ENCODE assay signal across 16 cellular contexts in genomic region chrX:112888916-112889315, GRCh38. TPM values are rescaled to one million over a fixed set of nuclear protein-coding genes. Genes with fewer than 3 reads are reported as not detected.
DNase-seq lines count a peak whose midpoint lies in the region; ATAC-seq and TF ChIP-seq lines count a peak whose summit lies in the region.
"Had no signal": no experiment of that assay in that cellular context is flagged by ENCODE, and none has a peak within 500 bp of the region (broad histone marks: within the 10 kb centered on the region; RNA-seq: fewer than 3 reads in every experiment).

No MANE protein-coding gene starts in this region.

- no peaks in the 10 kb centered on the region for H3K9me2 ChIP-seq in Loucy (replicated peaks; ENCODE audit: low read depth, low read length)

- no peaks in the 10 kb centered on the region for H3K9me3 Mint-ChIP-seq in mesothelial cell of epicardium
- H3K9me3 Mint-ChIP-seq: CD4-positive, alpha-beta T cell had no signal

- no peaks in the 10 kb centered on the region for H4K20me1 ChIP-seq in Loucy (ENCODE audit: insufficient read depth, low read length, poor library complexity, severe bottlenecking)

- H3K27me3 ChIP-seq in Loucy (ENCODE audit: insufficient read depth, low read length, poor library complexity, severe bottlenecking): no peaks in the 10 kb centered on the region

- no peaks in the 10 kb centered on the region for H3K36me3 ChIP-seq in Loucy (ENCODE audit: insufficient read depth, low read length)

- no peaks in the 10 kb centered on the region for H3K79me2 ChIP-seq in Loucy (ENCODE audit: insufficient read depth, low read length)

- H3K27ac Mint-ChIP-seq in mesothelial cell of epicardium: peak overlapping the region; percentile 1
- H3K27ac Mint-ChIP-seq: CD4-positive, alpha-beta T cell had no signal

- no peak overlapping the region for H3K4me3 Mint-ChIP-seq in mesothelial cell of epicardium
- H3K4me3 Mint-ChIP-seq: CD4-positive, alpha-beta T cell had no signal

- H3K4me2 ChIP-seq in Loucy (ENCODE audit: low read depth, low read length, poor library complexity, severe bottlenecking): peak overlapping the region; percentile 71

- DNase-seq in AG20443 (ENCODE audit: low spot score) (peak; percentile 8), COLO829 (ENCODE audit: low spot score) (peak; percentile 10), mesothelial cell of epicardium (ENCODE audit: low spot score in 2 of 2, unreplicated experiment in 2 of 2) (no peak)
- DNase-seq: ACHN; Calu3; CD4-positive, alpha-beta T cell; H7; NCI-H1417 treated with DMSO at 0.1 percent for 48 hours; NCI-H2029 treated with DMSO at 0.1 percent for 48 hours; NCI-H2227 treated with DMSO at 0.1 percent for 48 hours; NCI-H524; SIG-M5 had no signal

- no peaks in the 10 kb centered on the region for H3F3A ChIP-seq in Loucy (ENCODE audit: low read depth)

- TF ChIP-seq CTCF in Loucy (conservative IDR thresholded peaks at IDR 0.05; ENCODE audit: low read length) (no peak), mesothelial cell of epicardium (IDR thresholded peaks at IDR 0.05; ENCODE audit: unreplicated experiment) (no peak)

- no peaks in the 10 kb centered on the region for H3K36me3 Mint-ChIP-seq in mesothelial cell of epicardium

- H3K4me1 ChIP-seq in Loucy (ENCODE audit: insufficient read depth, low read length, poor library complexity, severe bottlenecking): peaks cover 36% of the 10 kb centered on the region

- H3K9ac ChIP-seq in Loucy (ENCODE audit: low read depth, low read length, poor library complexity, severe bottlenecking): no peak overlapping the region

- H3K4me1 Mint-ChIP-seq in mesothelial cell of epicardium: peaks cover 29% of the 10 kb centered on the region

- no peak overlapping the region for H2AFZ ChIP-seq in Loucy (ENCODE audit: low read length)

- H3K27me3 Mint-ChIP-seq in mesothelial cell of epicardium (ENCODE audit: low read depth): no peaks in the 10 kb centered on the region
- H3K27me3 Mint-ChIP-seq: CD4-positive, alpha-beta T cell had no signal

- peak overlapping the region; percentile 45 for H3K4me3 ChIP-seq in Loucy (ENCODE audit: low read length, poor library complexity, severe bottlenecking)

- ATAC-seq in GM18873 (IDR thresholded peaks at IDR 0.05; ENCODE audit: low FRiP score, unreplicated experiment) (no peak), GM21515 (IDR thresholded peaks at IDR 0.05; ENCODE audit: unreplicated experiment) (no peak), GM19324 (IDR thresholded peaks at IDR 0.05; ENCODE audit: low FRiP score, unreplicated experiment) (no peak)

- H3K9me3 ChIP-seq in Loucy (ENCODE audit: insufficient read depth, low read depth, low read length): no peaks in the 10 kb centered on the region

RNA-seq across cellular contexts. Expression of gene AMOT, which starts 48.3 kb away (rescaled TPM):
- 343 to 361 TPM (median 359 TPM) in 3 replicates for total RNA-seq in mesothelial cell of epicardium

Comparison
In these comparisons a context has a peak if more than half of its experiments do, and no peak if none do; other contexts are left out.
1. DNase-seq: peak in AG20443 (single experiment) and COLO829 (single experiment); none in mesothelial cell of epicardium (0 of 2).